ENCODE assay signal across 16 cellular contexts in the genomic region with DNA sequence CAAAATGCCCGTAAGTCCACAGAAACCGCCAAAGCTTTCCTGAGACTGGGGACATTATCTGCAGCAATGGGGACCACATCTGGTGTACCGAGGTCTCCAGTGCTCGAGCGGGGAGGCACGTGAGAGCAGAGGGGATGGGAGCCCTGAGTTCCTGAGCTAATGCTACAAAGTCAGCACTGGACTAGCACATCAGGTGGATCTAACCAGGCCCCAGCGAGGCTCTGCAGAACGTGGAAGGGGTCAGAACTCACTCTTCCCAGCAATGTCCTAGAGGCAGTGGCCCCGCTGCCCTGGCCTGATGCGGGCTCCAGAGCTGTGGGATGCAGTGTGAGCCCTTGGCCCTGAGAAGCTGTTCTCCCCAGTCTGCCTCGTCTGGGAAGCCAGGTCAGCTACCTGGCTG. TPM values are rescaled to one million over a fixed set of nuclear protein-coding genes. Genes with fewer than 3 reads are reported as not detected.
A peak's percentile ranks its signal among the peaks of the same experiment; 100 is the strongest.
DNase-seq lines count a peak whose midpoint lies in the region; ATAC-seq, FAIRE-seq and TF ChIP-seq lines count a peak whose summit lies in the region.
"Had no signal": no experiment of that assay in that cellular context is flagged by ENCODE, and none has a peak within 500 bp of the region (broad histone marks: within the 10 kb centered on the region; RNA-seq: fewer than 3 reads in every experiment).

No MANE protein-coding gene starts in this region.

- H2BK15ac ChIP-seq in H1 (ENCODE audit: low read length): 0 out of 2 replicates have a peak overlapping the region, but pooled peaks have one; percentile 16

- H3K79me1 ChIP-seq in H1 (ENCODE audit: low read depth, low read length) (no peaks in the 10 kb centered on the region), trophoblast cell (ENCODE audit: low read length) (peaks cover 10% of the 10 kb centered on the region)

- H3K9me3 Mint-ChIP-seq in stimulated activated naive B cell treated with anti-CD40 and anti-IgM and Interleukin-4, amounts not matched to agents 10 μg/mL and 1 μg/mL and 100 μg/mL, for 72 hours: no peaks in the 10 kb centered on the region

- peak; percentile 33 for DNase-seq in HT-29 (ENCODE audit: low spot score)
- no peak for DNase-seq in H1 (ENCODE audit: low read depth in 1 of 2, low spot score in 2 of 2)
- DNase-seq in gastrocnemius medialis: no peak
- DNase-seq in GM19240 (ENCODE audit: insufficient read length, low spot score): no peak
- DNase-seq in trophoblast cell: no peak
- no peak for DNase-seq in stimulated activated naive B cell treated with anti-CD40 and anti-IgM and Interleukin-4, amounts not matched to agents 10 μg/mL and 1 μg/mL and 100 μg/mL, for 72 hours
- DNase-seq: GF-D8, GM23248, IMR-90, Karpas-422, NCI-H1048, NCI-H1436, NCI-H2029 had no signal

- H4K8ac ChIP-seq in H1 (ENCODE audit: extremely low read depth, insufficient read depth, low read length) (no peak overlapping the region), trophoblast cell (ENCODE audit: low read depth, low read length) (no peak overlapping the region)

- CTCF ChIA-PET in H1 (lab: Charles Lee; ENCODE audit: partially characterized antibody): interaction anchor here (0.7 to 2.5 kb wide), 13 partner anchors 12 to 150 kb away, joined by 3 to 10 read pairs (median 4); no protein-coding TSS in a partner anchor

- peak overlapping the region; percentile 84; the same call in 1 of the 2 replicates for H2BK12ac ChIP-seq in H1 (ENCODE audit: low read depth, low read length)
- no peak overlapping the region for H2BK12ac ChIP-seq in trophoblast cell (ENCODE audit: low read length)

- H3K18ac ChIP-seq in H1 (ENCODE audit: extremely low read depth, low read length) (no peak overlapping the region; the same call in 1 of the 2 replicates), trophoblast cell (ENCODE audit: low read length) (no peak overlapping the region)

- no peak overlapping the region for H2BK5ac ChIP-seq in H1 (ENCODE audit: low read depth, low read length)
- no peak overlapping the region for H2BK5ac ChIP-seq in trophoblast cell (ENCODE audit: low read depth, low read length, poor library complexity)

- FAIRE-seq in H1 (lab: Jason Lieb, UNC): no peak

- peaks cover 0 to 5% (median 0%) of the 10 kb centered on the region in 11 experiments; a peak in 2 of 22 replicates for H3K36me3 ChIP-seq in BLaER1 treated with 17β-estradiol and CSF1 and Interleukin-3, amounts not matched to agents 10 nM and 100 nM
- no peaks in the 10 kb centered on the region for H3K36me3 ChIP-seq in H1 (ENCODE audit: control insufficient read depth in 2 of 4, insufficient read depth in 4 of 4, low read length in 3 of 4)
- H3K36me3 ChIP-seq in gastrocnemius medialis: no peaks in the 10 kb centered on the region
- H3K36me3 ChIP-seq in trophoblast cell (ENCODE audit: control insufficient read depth in 1 of 2, insufficient read depth in 2 of 2, low read length in 2 of 2): no peaks in the 10 kb centered on the region

- peaks cover 5% of the 10 kb centered on the region; the same call in 1 of the 2 replicates for H3K23me2 ChIP-seq in H1 (ENCODE audit: low read depth, low read length)

- H3K4me1 Mint-ChIP-seq in stimulated activated naive B cell treated with anti-CD40 and anti-IgM and Interleukin-4, amounts not matched to agents 10 μg/mL and 1 μg/mL and 100 μg/mL, for 72 hours: peaks cover 0 to 5% of the 10 kb centered on the region in 2 donors

- H3K4me3 Mint-ChIP-seq in stimulated activated naive B cell treated with anti-CD40 and anti-IgM and Interleukin-4, amounts not matched to agents 10 μg/mL and 1 μg/mL and 100 μg/mL, for 72 hours: no peak overlapping the region

- intact Hi-C loops in gastrocnemius medialis (cut with DNase I; ENCODE audit: low total_unique reads): no loop called here

- H3K27me3 Mint-ChIP-seq in stimulated activated naive B cell treated with anti-CD40 and anti-IgM and Interleukin-4, amounts not matched to agents 10 μg/mL and 1 μg/mL and 100 μg/mL, for 72 hours: peaks cover 42 to 67% of the 10 kb centered on the region in 2 donors

- peak overlapping the region; percentile 34 for H4K91ac ChIP-seq in H1 (replicated peaks; ENCODE audit: insufficient read length, low read length)
- no peak overlapping the region for H4K91ac ChIP-seq in trophoblast cell (ENCODE audit: low read depth, low read length)

- H3K4ac ChIP-seq in H1 (replicated peaks; ENCODE audit: insufficient read length, low read depth, low read length) (peak overlapping the region; percentile 14), trophoblast cell (ENCODE audit: low read depth, low read length) (no peak overlapping the region)

- in situ Hi-C loops in gastrocnemius medialis (cut with MboI; ENCODE audit: low sequenced_read_pairs in 4 of 4): no loop called here

- peak overlapping the region in 1 of 11 experiments; percentile 56; a peak in 1 of 22 replicates for H3K9ac ChIP-seq in BLaER1 treated with 17β-estradiol and CSF1 and Interleukin-3, amounts not matched to agents 10 nM and 100 nM
- H3K9ac ChIP-seq in H1 (replicated peaks in 1 of 4; ENCODE audit: extremely low read depth in 1 of 4, low read depth in 3 of 4, low read length in 3 of 4) (no peak overlapping the region), trophoblast cell (ENCODE audit: low read length) (no peak overlapping the region)
- H3K9ac ChIP-seq: GM23248 had no signal

- H2AK5ac ChIP-seq in H1 (ENCODE audit: low read depth, low read length) (peak overlapping the region; percentile 53; the same call in 1 of the 2 replicates), trophoblast cell (ENCODE audit: low read length) (no peak overlapping the region)

- TF ChIP-seq POLR2A in H1 (IDR thresholded peaks at IDR 0.05; ENCODE audit: control extremely low read depth in 1 of 2, low read depth in 2 of 2, low read length in 2 of 2) (no peak), gastrocnemius medialis (IDR thresholded peaks at IDR 0.05) (no peak)

- POLR2A ChIA-PET in H1 (lab: Charles Lee; ENCODE audit: partially characterized antibody): interaction anchor here (0.6 to 2.7 kb wide), 4 partner anchors 12 to 173 kb away, joined by 3 to 5 read pairs (median 4); no protein-coding TSS in a partner anchor

- ATAC-seq in gastrocnemius medialis: peak; percentile 10 to 11
- no peak for ATAC-seq in stimulated activated naive B cell treated with anti-CD40 and anti-IgM and Interleukin-4, amounts not matched to agents 10 μg/mL and 1 μg/mL and 100 μg/mL, for 72 hours (replicated peaks)

- H4K12ac ChIP-seq in trophoblast cell (ENCODE audit: low read depth, low read length): no peak overlapping the region

- peak overlapping the region in 8 of 11 experiments; percentile 65 to 98 (median 94); a peak in 10 of 22 replicates for H3K4me2 ChIP-seq in BLaER1 treated with 17β-estradiol and CSF1 and Interleukin-3, amounts not matched to agents 10 nM and 100 nM
- no peak overlapping the region for H3K4me2 ChIP-seq in H1 (ENCODE audit: insufficient read depth in 1 of 2, low read depth in 2 of 2, low read length in 2 of 2)
- H3K4me2 ChIP-seq in trophoblast cell (ENCODE audit: low read length): no peak overlapping the region

- no peaks in the 10 kb centered on the region for H3K9me3 ChIP-seq in BLaER1 treated with 17β-estradiol and CSF1 and Interleukin-3, amounts not matched to agents 10 nM and 100 nM (replicated peaks in 1 of 11)
- H3K9me3 ChIP-seq in H1 (ENCODE audit: insufficient read depth in 2 of 2, low read depth in 1 of 2, low read length in 1 of 2): no peaks in the 10 kb centered on the region
- H3K9me3 ChIP-seq in gastrocnemius medialis: no peaks in the 10 kb centered on the region
- H3K9me3 ChIP-seq in trophoblast cell (ENCODE audit: insufficient read depth, low read depth, low read length): no peaks in the 10 kb centered on the region
- H3K9me3 ChIP-seq: Caco-2, SJSA1 had no signal

- H3K23ac ChIP-seq in H1 (ENCODE audit: insufficient read length) (no peak overlapping the region), trophoblast cell (ENCODE audit: low read length) (no peak overlapping the region)

- no peak overlapping the region for H4K5ac ChIP-seq in H1 (ENCODE audit: insufficient read length, low read depth, low read length)

- no peak overlapping the region for H3K27ac Mint-ChIP-seq in stimulated activated naive B cell treated with anti-CD40 and anti-IgM and Interleukin-4, amounts not matched to agents 10 μg/mL and 1 μg/mL and 100 μg/mL, for 72 hours

- no peak overlapping the region for H2BK20ac ChIP-seq in H1 (ENCODE audit: low read length)

- peaks cover 5 to 46% (median 19%) of the 10 kb centered on the region in 11 experiments; a peak in 16 of 22 replicates for H3K27me3 ChIP-seq in BLaER1 treated with 17β-estradiol and CSF1 and Interleukin-3, amounts not matched to agents 10 nM and 100 nM
- H3K27me3 ChIP-seq in H1 (replicated peaks in 1 of 4; ENCODE audit: control insufficient read depth in 3 of 4, extremely low read depth in 1 of 4, insufficient read depth in 3 of 4, low read length in 3 of 4) (peaks cover under 1 to 21% (median 8%) of the 10 kb centered on the region in 4 experiments; a peak in 6 of 7 replicates), gastrocnemius medialis (no peaks in the 10 kb centered on the region), trophoblast cell (ENCODE audit: insufficient read depth, low read length) (no peaks in the 10 kb centered on the region)

- H3K14ac ChIP-seq in H1 (ENCODE audit: insufficient read length): no peak overlapping the region
- no peak overlapping the region for H3K14ac ChIP-seq in trophoblast cell (ENCODE audit: low read length)

- WGBS in H1 (ENCODE audit: extremely low coverage in 1 of 2, insufficient coverage in 1 of 2, insufficient read length in 1 of 2, insufficient replicate concordance in 2 of 2, low coverage in 1 of 2, low lambda C conversion rate in 2 of 2, missing lambda C conversion rate in 1 of 2), 2 experiments: 92% methylated on average over 11 of the region's 11 CpGs; no CpG with 5 or more reads in 1 of the 2 experiments
- no CpG with 5 or more reads among the region's 11 CpGs for WGBS in trophoblast cell (ENCODE audit: extremely low coverage, insufficient coverage, insufficient read length)

- TF ChIP-seq RAD21 in H1 (IDR thresholded peaks at IDR 0.05 in 1 of 2, conservative IDR thresholded peaks at IDR 0.05 in 1 of 2; ENCODE audit: low read depth in 2 of 2, low read length in 2 of 2): no peak

- H2AFZ ChIP-seq in H1 (ENCODE audit: low read length) (no peak overlapping the region), trophoblast cell (ENCODE audit: insufficient read depth, low read length, poor library complexity) (no peak overlapping the region)
- H2AFZ ChIP-seq: GM23248 had no signal

- no peak for TF ChIP-seq CTCF in H1 (IDR thresholded peaks at IDR 0.05; ENCODE audit: control extremely low read depth in 1 of 3, insufficient read depth in 1 of 3, low read depth in 1 of 3, low read length in 3 of 3)
- no peak for TF ChIP-seq CTCF in gastrocnemius medialis (IDR thresholded peaks at IDR 0.05 in 4 of 5, conservative IDR thresholded peaks at IDR 0.05 in 1 of 5)

- H3K4me3 ChIP-seq in BLaER1 treated with 17β-estradiol and CSF1 and Interleukin-3, amounts not matched to agents 10 nM and 100 nM: no peak overlapping the region
- H3K4me3 ChIP-seq in H1 (ENCODE audit: extremely low read depth in 1 of 4, insufficient read depth in 2 of 4, low read depth in 3 of 4, low read length in 4 of 4) (no peak overlapping the region), gastrocnemius medialis (peak overlapping the region in 1 of 4 donors; percentile 20), trophoblast cell (ENCODE audit: low read depth, low read length) (no peak overlapping the region)
- H3K4me3 ChIP-seq: GM23248, SJSA1 had no signal

- no peaks in the 10 kb centered on the region for H3K36me3 Mint-ChIP-seq in stimulated activated naive B cell treated with anti-CD40 and anti-IgM and Interleukin-4, amounts not matched to agents 10 μg/mL and 1 μg/mL and 100 μg/mL, for 72 hours

- H3K79me2 ChIP-seq in H1 (ENCODE audit: control insufficient read depth in 1 of 2, insufficient read depth in 2 of 2, low read length in 2 of 2) (no peaks in the 10 kb centered on the region), trophoblast cell (ENCODE audit: control insufficient read depth, insufficient read depth, low read length, poor library complexity) (peaks cover under 1% of the 10 kb centered on the region)

- H3K56ac ChIP-seq in H1 (replicated peaks; ENCODE audit: insufficient read length, low read depth, low read length): no peak overlapping the region

- TF ChIP-seq EP300 in H1 (IDR thresholded peaks at IDR 0.05; ENCODE audit: borderline replicate concordance in 1 of 2, low read depth in 2 of 2, low read length in 2 of 2): no peak

- peaks cover 0 to 73% (median 32%) of the 10 kb centered on the region in 11 experiments; a peak in 19 of 22 replicates for H4K20me1 ChIP-seq in BLaER1 treated with 17β-estradiol and CSF1 and Interleukin-3, amounts not matched to agents 10 nM and 100 nM
- H4K20me1 ChIP-seq in H1 (replicated peaks in 1 of 2; ENCODE audit: control insufficient read depth in 1 of 2, insufficient read depth in 2 of 2, low read length in 2 of 2): no peaks in the 10 kb centered on the region

- no peak overlapping the region for H3K27ac ChIP-seq in BLaER1 treated with 17β-estradiol and CSF1 and Interleukin-3, amounts not matched to agents 10 nM and 100 nM
- H3K27ac ChIP-seq in H1 (ENCODE audit: low read depth, low read length) (no peak overlapping the region), gastrocnemius medialis (peak overlapping the region; percentile 54 to 82 (median 76)), trophoblast cell (ENCODE audit: low read depth, low read length) (no peak overlapping the region)
- H3K27ac ChIP-seq: GM23248, SJSA1 had no signal

- peaks cover 36 to 89% (median 84%) of the 10 kb centered on the region in 10 experiments for H3K4me1 ChIP-seq in BLaER1 treated with 17β-estradiol and CSF1 and Interleukin-3, amounts not matched to agents 10 nM and 100 nM
- H3K4me1 ChIP-seq in H1 (replicated peaks in 1 of 4; ENCODE audit: control insufficient read depth in 3 of 4, insufficient read depth in 4 of 4, low read length in 3 of 4): peaks cover 5 to 42% (median 28%) of the 10 kb centered on the region in 4 experiments
- H3K4me1 ChIP-seq in gastrocnemius medialis: peaks cover 53 to 64% of the 10 kb centered on the region in 2 donors
- peaks cover 12 to 15% of the 10 kb centered on the region in 2 experiments for H3K4me1 ChIP-seq in trophoblast cell (ENCODE audit: control insufficient read depth in 1 of 2, insufficient read depth in 2 of 2, low read length in 2 of 2)

- H2BK120ac ChIP-seq in H1 (replicated peaks; ENCODE audit: low read depth, low read length) (peak overlapping the region; percentile 15), trophoblast cell (ENCODE audit: insufficient read depth, low read length, poor library complexity) (no peak overlapping the region)

RNA-seq across cellular contexts. Expression of a gene that starts 39.9 kb away (rescaled TPM):
- 109 and 116 TPM in 2 replicates for total RNA-seq in HT-29 (2014; rRNA removed; shearing (Covaris generic))
- total RNA-seq in H1 (2021; fragmentation: NEBNext Ultra II Directional; extraction: Animal tissue kit (Norgen Biotek cat#: 25700)): 35.7 and 41.0 TPM in 2 replicates
- polyA plus RNA-seq in H1 (2011; rRNA removed): 26.4 and 44.4 TPM in 2 replicates
- polyA plus RNA-seq in H1 (2011; cell fraction: cytosol; rRNA removed): 26.3 TPM
- polyA plus RNA-seq in H1 (2011; cell fraction: nucleus; rRNA removed): 76.9 TPM
- 24.8 to 37.5 TPM (median 34.7 TPM) in 4 replicates for polyA plus RNA-seq in H1 (2012, experiment 1 of 2)
- polyA plus RNA-seq in H1 (2012, experiment 2 of 2): 22.5 TPM
- polyA plus RNA-seq in H1 (2013, experiment 1 of 2): 29.8 TPM
- 28.9 TPM for polyA plus RNA-seq in H1 (2013, experiment 2 of 2)
- 35.9 and 40.0 TPM in 2 replicates for polyA minus RNA-seq in H1 (2011; rRNA and poly(A)+ RNA removed)
- polyA minus RNA-seq in H1 (2011; cell fraction: cytosol; rRNA and poly(A)+ RNA removed): 38.1 TPM
- polyA minus RNA-seq in H1 (2011; cell fraction: nucleus; rRNA and poly(A)+ RNA removed): 47.8 TPM
- total RNA-seq in gastrocnemius medialis: 10 to 100 TPM; 24.5 to 56.5 (median 28.8) TPM
- 35.9 and 39.2 TPM in 2 replicates for polyA plus RNA-seq in trophoblast cell (2013)

Comparison
In these comparisons a context has a peak if more than half of its experiments do, and no peak if none do; other contexts are left out.
1. H3K27ac ChIP-seq: peak in gastrocnemius medialis (4 of 4); none in BLaER1 treated with 17β-estradiol and CSF1 and Interleukin-3, amounts not matched to agents 10 nM and 100 nM (0 of 11), H1 (single experiment) and trophoblast cell (single experiment).
2. H3K4me2 ChIP-seq: peak in BLaER1 treated with 17β-estradiol and CSF1 and Interleukin-3, amounts not matched to agents 10 nM and 100 nM (8 of 11); none in H1 (0 of 2) and trophoblast cell (single experiment).
3. ATAC-seq: peak in gastrocnemius medialis (2 of 2); none in stimulated activated naive B cell treated with anti-CD40 and anti-IgM and Interleukin-4, amounts not matched to agents 10 μg/mL and 1 μg/mL and 100 μg/mL, for 72 hours (0 of 2).